In the genomic region with DNA sequence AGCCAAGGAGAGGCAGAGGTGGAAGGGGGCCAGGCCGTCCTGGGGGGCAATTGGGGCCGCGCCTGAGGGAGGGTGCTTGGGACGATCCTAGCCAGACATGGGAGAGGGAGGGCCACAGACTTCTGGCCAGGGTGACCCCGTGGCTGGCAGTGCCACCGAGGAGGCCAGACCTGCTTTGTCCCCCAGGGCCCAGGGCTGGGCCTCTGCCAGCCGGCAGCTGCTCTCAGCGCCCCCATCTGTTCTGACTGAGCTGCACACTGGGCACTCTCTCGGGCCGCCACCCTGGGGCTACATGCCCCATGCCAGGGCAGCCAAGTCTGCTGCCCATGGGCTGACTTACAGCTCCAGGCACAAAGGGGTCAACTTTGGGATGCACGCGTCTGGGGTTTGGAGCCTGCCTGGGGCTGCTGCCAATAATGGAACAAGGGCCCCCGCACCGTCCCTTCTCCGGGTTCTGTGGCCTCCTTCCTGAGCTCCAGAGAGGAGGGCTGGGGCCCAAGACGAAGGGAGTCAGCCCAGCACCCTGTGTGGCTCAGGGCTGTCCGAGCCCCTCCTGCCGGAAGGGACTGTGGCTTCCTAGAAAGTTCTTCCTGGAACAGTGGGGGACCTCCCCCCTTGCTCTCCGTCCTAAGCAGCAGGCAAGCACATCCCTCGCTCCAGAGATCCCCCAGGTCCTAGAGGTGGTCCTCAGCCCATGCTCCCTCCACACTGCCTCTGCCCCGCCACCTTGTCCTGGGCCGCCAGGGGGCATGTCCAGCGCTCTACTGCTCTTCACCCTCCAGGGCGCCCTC, we compare ENCODE assay signal across 8 cellular contexts. TPM values are rescaled to one million over a fixed set of nuclear protein-coding genes. Genes with fewer than 3 reads are reported as not detected.
A peak's percentile ranks its signal among the peaks of the same experiment; 100 is the strongest.
DNase-seq lines count a peak whose midpoint lies in the region; ATAC-seq and TF ChIP-seq lines count a peak whose summit lies in the region.

No MANE protein-coding gene starts in this region.

- DNase-seq in GM03348 (ENCODE audit: low spot score) (peak; percentile 72), mesendoderm (peak; percentile 88), vagina (ENCODE audit: extremely low spot score in 2 of 2) (no peak), NOMO-1 treated with DMSO at 0.1 percent for 48 hours (lab: John Stamatoyannopoulos, UW; ENCODE audit: unreplicated experiment) (no peak)
- DNase-seq in activated CD8-positive, alpha-beta memory T cell treated with anti-CD3 and anti-CD28 coated beads, Interleukin-2, amount 50 U/mL, for 4 hours: no peak

- H3K36me3 ChIP-seq in OCI-LY3 (replicated peaks; ENCODE audit: low read depth, low read length): no peaks in the 10 kb centered on the region
- no peaks in the 10 kb centered on the region for H3K36me3 ChIP-seq in ectodermal cell (ENCODE audit: control insufficient read depth, insufficient read depth, low read length)
- H3K36me3 ChIP-seq in mesendoderm (ENCODE audit: control insufficient read depth, insufficient read depth, low read length): no peaks in the 10 kb centered on the region
- H3K36me3 ChIP-seq in vagina: no peaks in the 10 kb centered on the region

- H3K27ac ChIP-seq in OCI-LY3 (ENCODE audit: low read length) (no peak overlapping the region), ectodermal cell (ENCODE audit: insufficient read depth, low read depth, low read length, poor library complexity, severe bottlenecking) (no peak overlapping the region), mesendoderm (ENCODE audit: low read depth, low read length) (no peak overlapping the region), vagina (no peak overlapping the region)

- TF ChIP-seq POLR2A in vagina (IDR thresholded peaks at IDR 0.05): no peak

- H4K5ac ChIP-seq in mesendoderm (ENCODE audit: low read length): no peak overlapping the region

- no peak for ATAC-seq in GM19324 (IDR thresholded peaks at IDR 0.05; ENCODE audit: low FRiP score, unreplicated experiment)

- no peak overlapping the region for H2BK5ac ChIP-seq in mesendoderm (ENCODE audit: low read length)

- H3K79me1 ChIP-seq in mesendoderm (ENCODE audit: low read length): no peaks in the 10 kb centered on the region

- H3K56ac ChIP-seq in mesendoderm (ENCODE audit: low read length): peak overlapping the region; percentile 91

- WGBS in ectodermal cell, 2 experiments: 24 to 26% methylated on average over 24 of the region's 24 CpGs
- WGBS in mesendoderm (ENCODE audit: extremely low coverage, insufficient coverage, low lambda C conversion rate): no CpG with 5 or more reads among the region's 24 CpGs

- no peaks in the 10 kb centered on the region for H4K20me1 ChIP-seq in OCI-LY3 (ENCODE audit: insufficient read depth, low read length)

- intact Hi-C loops in vagina (cut with DNase I): no loop called here

- no peak overlapping the region for H2AK5ac ChIP-seq in mesendoderm (ENCODE audit: low read length)

- no peaks in the 10 kb centered on the region for H3K9me3 ChIP-seq in OCI-LY3 (ENCODE audit: insufficient read depth, low read length)
- no peaks in the 10 kb centered on the region for H3K9me3 ChIP-seq in ectodermal cell (ENCODE audit: control insufficient read depth, low read length)
- no peaks in the 10 kb centered on the region for H3K9me3 ChIP-seq in vagina

- no peak overlapping the region for H3K4me3 ChIP-seq in OCI-LY3 (ENCODE audit: low read length)
- H3K4me3 ChIP-seq in ectodermal cell (ENCODE audit: insufficient read depth, low read depth, low read length): peak overlapping the region; percentile 53
- H3K4me3 ChIP-seq in mesendoderm (ENCODE audit: low read length): no peak overlapping the region
- H3K4me3 ChIP-seq in vagina: peak overlapping the region; percentile 57 to 61

- no peak overlapping the region for H3K23ac ChIP-seq in mesendoderm (ENCODE audit: low read length)

- peak; percentile 33; the same call in 1 of the 2 replicates for TF ChIP-seq CTCF in OCI-LY3 (IDR thresholded peaks at IDR 0.05; ENCODE audit: low read depth, low read length)
- peak in 1 of 3 experiments; percentile 19 for TF ChIP-seq CTCF in vagina (IDR thresholded peaks at IDR 0.05)

- H3K4me1 ChIP-seq in OCI-LY3 (ENCODE audit: low read length) (no peaks in the 10 kb centered on the region), ectodermal cell (ENCODE audit: control insufficient read depth, insufficient read depth, low read length) (peaks cover 11% of the 10 kb centered on the region), mesendoderm (ENCODE audit: control insufficient read depth, low read depth, low read length) (no peaks in the 10 kb centered on the region), vagina (peaks cover 40% of the 10 kb centered on the region)

- no peak overlapping the region for H2AFZ ChIP-seq in OCI-LY3 (ENCODE audit: low read depth, low read length)

- H3K27me3 ChIP-seq in OCI-LY3 (ENCODE audit: low read depth, low read length) (peaks cover 20% of the 10 kb centered on the region), ectodermal cell (ENCODE audit: control insufficient read depth, insufficient read depth, low read length, poor library complexity, severe bottlenecking) (no peaks in the 10 kb centered on the region), mesendoderm (ENCODE audit: insufficient read depth, low read length, poor library complexity) (no peaks in the 10 kb centered on the region), vagina (no peaks in the 10 kb centered on the region)

- H2BK15ac ChIP-seq in mesendoderm (replicated peaks; ENCODE audit: low read depth): no peak overlapping the region

- H3K4me2 ChIP-seq in OCI-LY3 (ENCODE audit: low read length): peak overlapping the region; percentile 87; the same call in 1 of the 2 replicates
- peak overlapping the region; percentile 36 for H3K4me2 ChIP-seq in mesendoderm (ENCODE audit: low read length)

- H3K4ac ChIP-seq in mesendoderm (ENCODE audit: low read depth, low read length): no peak overlapping the region

- H2BK120ac ChIP-seq in mesendoderm (ENCODE audit: low read depth, low read length): no peak overlapping the region

- H3K9ac ChIP-seq in OCI-LY3 (ENCODE audit: low read length) (no peak overlapping the region), mesendoderm (ENCODE audit: low read length) (peak overlapping the region; percentile 83)

- H3K79me2 ChIP-seq in OCI-LY3 (ENCODE audit: low read length) (no peaks in the 10 kb centered on the region), mesendoderm (ENCODE audit: control insufficient read depth, insufficient read depth, low read length) (no peaks in the 10 kb centered on the region)

- H3K18ac ChIP-seq in mesendoderm (ENCODE audit: low read length): no peak overlapping the region

- no peak overlapping the region for H4K8ac ChIP-seq in mesendoderm (ENCODE audit: low read depth, low read length)

RNA-seq across cellular contexts. Expression of gene ADSS1, which starts 1.1 kb away (rescaled TPM):
- polyA plus RNA-seq in ectodermal cell (2013, experiment 1 of 4): 19.7 TPM
- polyA plus RNA-seq in ectodermal cell (2013, experiment 2 of 4): 21.9 TPM
- 16.9 TPM for polyA plus RNA-seq in ectodermal cell (2013, experiment 3 of 4)
- 20.1 TPM for polyA plus RNA-seq in ectodermal cell (2013, experiment 4 of 4)
- 2.0 TPM for polyA plus RNA-seq in mesendoderm (2013, experiment 1 of 2)
- polyA plus RNA-seq in mesendoderm (2013, experiment 2 of 2): 2.1 TPM
- 10.3 TPM for total RNA-seq in vagina

RNA-seq across cellular contexts. Expression of gene SIVA1, which starts 27.8 kb away (rescaled TPM):
- polyA plus RNA-seq in ectodermal cell (2013, experiment 1 of 4): 94.0 TPM
- polyA plus RNA-seq in ectodermal cell (2013, experiment 2 of 4): 94.2 TPM
- 110 TPM for polyA plus RNA-seq in ectodermal cell (2013, experiment 3 of 4)
- 109 TPM for polyA plus RNA-seq in ectodermal cell (2013, experiment 4 of 4)
- 151 TPM for polyA plus RNA-seq in mesendoderm (2013, experiment 1 of 2)
- 147 TPM for polyA plus RNA-seq in mesendoderm (2013, experiment 2 of 2)
- total RNA-seq in vagina: 284 TPM

RNA-seq across cellular contexts. Expression of gene INF2, which starts 35.8 kb away (rescaled TPM):
- 36.6 TPM for polyA plus RNA-seq in ectodermal cell (2013, experiment 1 of 4)
- polyA plus RNA-seq in ectodermal cell (2013, experiment 2 of 4): 33.4 TPM
- polyA plus RNA-seq in ectodermal cell (2013, experiment 3 of 4): 30.1 TPM
- polyA plus RNA-seq in ectodermal cell (2013, experiment 4 of 4): 29.7 TPM
- polyA plus RNA-seq in mesendoderm (2013, experiment 1 of 2): 34.4 TPM
- polyA plus RNA-seq in mesendoderm (2013, experiment 2 of 2): 34.6 TPM
- 49.1 TPM for total RNA-seq in vagina

Comparison
In these comparisons a context has a peak if more than half of its experiments do, and no peak if none do; other contexts are left out.
1. DNase-seq: peak in GM03348 (single experiment) and mesendoderm (single experiment); none in vagina (0 of 2), NOMO-1 treated with DMSO at 0.1 percent for 48 hours (single experiment) and activated CD8-positive, alpha-beta memory T cell treated with anti-CD3 and anti-CD28 coated beads, Interleukin-2, amount 50 U/mL, for 4 hours (single experiment).
2. H3K4me3 ChIP-seq: peak in ectodermal cell (single experiment) and vagina (2 of 2); none in OCI-LY3 (single experiment) and mesendoderm (single experiment).